ENCODE assay signal across 26 cellular contexts in the genomic region with DNA sequence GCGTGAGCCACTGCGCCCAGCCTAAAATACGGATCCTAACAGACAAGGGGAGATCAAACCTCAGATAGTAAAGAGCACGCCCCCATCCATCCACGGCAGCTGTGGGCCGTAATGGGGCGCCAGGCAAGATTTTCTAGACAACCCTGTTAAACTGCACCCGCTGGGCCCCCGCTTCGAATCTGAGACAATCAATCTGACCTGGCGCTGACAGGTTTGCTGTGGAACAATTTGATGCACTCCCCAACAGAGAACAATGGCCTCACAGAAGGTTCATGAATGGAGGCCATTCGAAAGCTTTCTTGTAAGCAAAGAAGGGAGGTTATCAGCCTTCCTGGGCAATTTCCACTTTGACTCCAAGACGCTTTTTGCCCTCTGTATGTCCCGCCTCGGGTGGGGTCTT. TPM values are rescaled to one million over a fixed set of nuclear protein-coding genes. Genes with fewer than 3 reads are reported as not detected.
DNase-seq lines count a peak whose midpoint lies in the region; ATAC-seq, FAIRE-seq and TF ChIP-seq lines count a peak whose summit lies in the region.
"Had no signal": no experiment of that assay in that cellular context is flagged by ENCODE, and none has a peak within 500 bp of the region (broad histone marks: within the 10 kb centered on the region; RNA-seq: fewer than 3 reads in every experiment).

No MANE protein-coding gene starts in this region.

- BruUV-seq in MCF 10A (replicated peaks; lab: Mats Ljungman, UMichigan) (no TSS peak), K562 (replicated peaks; lab: Mats Ljungman, UMichigan) (no TSS peak)

- no peak overlapping the region for H3K4me2 ChIP-seq in K562 (ENCODE audit: insufficient read depth, low read length)

- ATAC-seq in K562 (peak; percentile 21; the same call in 1 of the 3 replicates), HG03097 (IDR thresholded peaks at IDR 0.05; ENCODE audit: low FRiP score, unreplicated experiment) (no peak), gastroesophageal sphincter (no peak)
- ATAC-seq: activated T-cell treated with anti-CD3 and anti-CD28 coated beads, Interleukin-2, amount 50 U/mL, for 72 hours had no signal

- no peak for DNase-seq in MCF 10A (ENCODE audit: unreplicated experiment)
- DNase-seq in breast epithelium (ENCODE audit: low spot score in 2 of 2) = no peak
- DNase-seq in K562 (ENCODE audit: extremely low read depth in 1 of 4, low spot score in 3 of 4) = peak in 1 of 4 experiments; percentile 14
- no peak for DNase-seq in cortex of kidney (lab: John Stamatoyannopoulos, UW)
- no peak for DNase-seq in HPDE6-E6E7 (ENCODE audit: extremely low spot score)
- DNase-seq: activated CD4-positive, alpha-beta T cell treated with anti-CD3 and anti-CD28 coated beads for 48 hours; activated naive CD4-positive, alpha-beta T cell treated with anti-CD3 and anti-CD28 coated beads for 36 hours; activated T-cell treated with anti-CD3 and anti-CD28 coated beads, Interleukin-2, amount 50 U/mL, for 72 hours; Caco-2; colonic mucosa; DMS79 treated with DMSO at 0.1 percent for 48 hours; H7; islet precursor cell; left ventricle myocardium superior; NCI-H1105 treated with DMSO at 0.1 percent for 48 hours; NCI-H2081 treated with DMSO at 0.1 percent for 48 hours; NCI-H510A; RPMI8226; upper lobe of left lung had no signal

- POLR2A ChIA-PET in MCF 10A (lab: Yijun Ruan, JAX) = interaction anchor here (2.7 kb wide), 1 partner anchor 29 kb away, joined by 7 read pairs; no protein-coding TSS in a partner anchor
- POLR2A ChIA-PET in K562 (lab: Yijun Ruan, JAX) = interaction anchor here (0.9 to 1.2 kb wide), 3 partner anchors 9 to 34 kb away, joined by 3 to 5 read pairs (median 3); no protein-coding TSS in a partner anchor

- H3K27me3 Mint-ChIP-seq in MCF 10A (ENCODE audit: insufficient read depth, unreplicated experiment) (no peaks in the 10 kb centered on the region), nephron (ENCODE audit: low read depth) (peaks cover 3% of the 10 kb centered on the region)

- TF ChIP-seq EP300 in K562 (IDR thresholded peaks at IDR 0.05; ENCODE audit: low read length) (no peak), gastroesophageal sphincter (IDR thresholded peaks at IDR 0.05) (no peak)

- no peak for FAIRE-seq in K562 (lab: Jason Lieb, UNC)
- FAIRE-seq: A549, bronchial epithelial cell, endometrium had no signal

- intact Hi-C loops in MCF 10A (cut with micrococcal nuclease) = no loop called here
- intact Hi-C loops in breast epithelium (cut with DNase I; ENCODE audit: low total_unique reads) = no loop called here
- intact Hi-C loops in K562 (cut with micrococcal nuclease) = no loop called here

- no peaks in the 10 kb centered on the region for H3K36me3 ChIP-seq in breast epithelium
- no peaks in the 10 kb centered on the region for H3K36me3 ChIP-seq in K562 (ENCODE audit: control insufficient read depth, insufficient read depth, low read length)
- no peaks in the 10 kb centered on the region for H3K36me3 ChIP-seq in gastroesophageal sphincter
- H3K36me3 ChIP-seq: colonic mucosa, upper lobe of left lung had no signal

- no peak overlapping the region for H3K27ac ChIP-seq in breast epithelium
- no peak overlapping the region for H3K27ac ChIP-seq in K562 (ENCODE audit: extremely low read depth, low read depth, low read length)
- H3K27ac ChIP-seq in gastroesophageal sphincter = no peak overlapping the region
- H3K27ac ChIP-seq: A549, colonic mucosa, SK-N-MC, upper lobe of left lung had no signal

- no peaks in the 10 kb centered on the region for H3K27me3 ChIP-seq in breast epithelium
- H3K27me3 ChIP-seq in K562 (ENCODE audit: control insufficient read depth in 2 of 2, insufficient read depth in 2 of 2, low read length in 2 of 2) = peaks cover 0 to 5% of the 10 kb centered on the region in 2 experiments; a peak in 1 of 5 replicates
- H3K27me3 ChIP-seq in gastroesophageal sphincter = no peaks in the 10 kb centered on the region
- H3K27me3 ChIP-seq: colonic mucosa, upper lobe of left lung had no signal

- H3K4me1 ChIP-seq in breast epithelium (no peaks in the 10 kb centered on the region), K562 (replicated peaks in 1 of 2; ENCODE audit: control insufficient read depth in 2 of 2, insufficient read depth in 2 of 2, low read length in 2 of 2) (peaks cover 0 to 13% of the 10 kb centered on the region in 2 experiments; a peak in 4 of 5 replicates), gastroesophageal sphincter (peaks cover 0 to 62% (median 8%) of the 10 kb centered on the region in 3 donors)
- H3K4me1 ChIP-seq: Caco-2, colonic mucosa had no signal

- no peaks in the 10 kb centered on the region for H3K9me3 Mint-ChIP-seq in MCF 10A (ENCODE audit: unreplicated experiment)
- no peaks in the 10 kb centered on the region for H3K9me3 Mint-ChIP-seq in nephron
- H3K9me3 Mint-ChIP-seq: activated T-cell treated with anti-CD3 and anti-CD28 coated beads, Interleukin-2, amount 50 U/mL, for 72 hours had no signal

- CTCF ChIA-PET in MCF 10A (lab: Yijun Ruan, JAX) = interaction anchor here (0.7 to 3.4 kb wide), 4 partner anchors 8 to 75 kb away, joined by 5 to 19 read pairs (median 13); no protein-coding TSS in a partner anchor
- CTCF ChIA-PET in K562 (lab: Yijun Ruan, JAX; ENCODE audit: low intra/inter-chr PET ratio) = interaction anchor here (1.1 kb wide), 1 partner anchor 9 kb away, joined by 4 read pairs; no protein-coding TSS in a partner anchor

- H3K9ac ChIP-seq in K562 (ENCODE audit: insufficient read depth in 1 of 2, low read depth in 2 of 2, low read length in 2 of 2) = no peak overlapping the region

- no peak for TF ChIP-seq RAD21 in K562 (CRISPR knock-in tag; conservative IDR thresholded peaks at IDR 0.05 in 1 of 2, IDR thresholded peaks at IDR 0.05 in 1 of 2)

- H3K4me1 Mint-ChIP-seq in MCF 10A (ENCODE audit: insufficient read depth, unreplicated experiment) (peaks cover 19% of the 10 kb centered on the region), nephron (peaks cover 43% of the 10 kb centered on the region)

- H3K27ac Mint-ChIP-seq in MCF 10A (ENCODE audit: low read depth, unreplicated experiment) (peak overlapping the region; percentile 27), nephron (peak overlapping the region in 2 of 3 experiments; percentile 27 to 77)
- H3K27ac Mint-ChIP-seq: activated naive CD4-positive, alpha-beta T cell treated with anti-CD3 and anti-CD28 coated beads for 36 hours; activated T-cell treated with anti-CD3 and anti-CD28 coated beads, Interleukin-2, amount 50 U/mL, for 72 hours had no signal

- H3K4me3 Mint-ChIP-seq in MCF 10A (ENCODE audit: unreplicated experiment) (no peak overlapping the region), nephron (no peak overlapping the region)
- H3K4me3 Mint-ChIP-seq: activated naive CD4-positive, alpha-beta T cell treated with anti-CD3 and anti-CD28 coated beads for 36 hours; activated T-cell treated with anti-CD3 and anti-CD28 coated beads, Interleukin-2, amount 50 U/mL, for 72 hours had no signal

- no peaks in the 10 kb centered on the region for H3K79me2 ChIP-seq in K562 (ENCODE audit: control insufficient read depth, insufficient read depth, low read length)

- H2AFZ ChIP-seq in K562 (ENCODE audit: low read depth, low read length) = no peak overlapping the region

- in situ Hi-C loops in K562 (cut with MboI) = no loop called here

- TF ChIP-seq CTCF in MCF 10A (IDR thresholded peaks at IDR 0.05; ENCODE audit: unreplicated experiment) (no peak), breast epithelium (IDR thresholded peaks at IDR 0.05) (no peak), K562 (IDR thresholded peaks at IDR 0.05 in 2 of 3, conservative IDR thresholded peaks at IDR 0.05 in 1 of 3; ENCODE audit: insufficient read depth in 2 of 3, low read depth in 1 of 3, low read length in 3 of 3) (no peak), nephron (IDR thresholded peaks at IDR 0.05; ENCODE audit: unreplicated experiment in 3 of 3) (no peak), gastroesophageal sphincter (IDR thresholded peaks at IDR 0.05) (no peak)

- H3K4me3 ChIP-seq in breast epithelium (no peak overlapping the region), K562 (no peak overlapping the region), gastroesophageal sphincter (no peak overlapping the region)
- H3K4me3 ChIP-seq: A549, colonic mucosa, SK-N-MC, upper lobe of left lung had no signal

- TF ChIP-seq POLR2A in breast epithelium (IDR thresholded peaks at IDR 0.05) (no peak), K562 (conservative IDR thresholded peaks at IDR 0.05) (no peak), gastroesophageal sphincter (IDR thresholded peaks at IDR 0.05) (no peak)

- H3K9me3 ChIP-seq in breast epithelium (no peaks in the 10 kb centered on the region), K562 (replicated peaks; ENCODE audit: control insufficient read depth, insufficient read depth, low read depth, low read length) (no peaks in the 10 kb centered on the region), gastroesophageal sphincter (no peaks in the 10 kb centered on the region)
- H3K9me3 ChIP-seq: A549, Caco-2, colonic mucosa, upper lobe of left lung had no signal

- WGBS in K562 (ENCODE audit: insufficient coverage, low coverage, missing lambda C conversion rate) = 17% methylated on average over 15 of the region's 15 CpGs
- 83% methylated on average over 5 of the region's 15 CpGs; no CpG with 5 or more reads in 1 of the 2 donors for WGBS in gastroesophageal sphincter (ENCODE audit: low coverage in 1 of 2), 2 donors

- H3K9me1 ChIP-seq in K562 (ENCODE audit: control insufficient read depth, insufficient read depth, low read length) = no peaks in the 10 kb centered on the region

- H3K36me3 Mint-ChIP-seq in MCF 10A (ENCODE audit: insufficient read depth, unreplicated experiment) = no peaks in the 10 kb centered on the region
- H3K36me3 Mint-ChIP-seq in nephron (ENCODE audit: low read depth) = peaks cover 20% of the 10 kb centered on the region

- peaks cover 12% of the 10 kb centered on the region for H4K20me1 ChIP-seq in K562 (replicated peaks; ENCODE audit: control insufficient read depth, insufficient read depth, low read length)

RNA-seq across cellular contexts. Expression of gene CLSTN1, which starts 30.5 kb away (rescaled TPM):
- 98.5 and 106 TPM in 2 replicates for total RNA-seq in MCF 10A (2022)
- 10 to 100 TPM; 25.4 to 47.5 (median 42.3) TPM for total RNA-seq in breast epithelium
- 28.6 and 38.8 TPM in 2 replicates for total RNA-seq in K562 (2011; cell fraction: chromatin; rRNA removed; ENCODE audit: low replicate concordance)
- 33.0 and 36.4 TPM in 2 replicates for total RNA-seq in K562 (2011; cell fraction: nucleolus; rRNA removed)
- 31.8 and 34.3 TPM in 2 replicates for total RNA-seq in K562 (2011; cell fraction: nucleoplasm; rRNA removed)
- 13.9 and 19.7 TPM in 2 replicates for total RNA-seq in K562 (2014; rRNA removed)
- total RNA-seq in K562 (2014; rRNA removed; fragmentation: Illumina TruSeq; extraction: Trizol) = 8.6 and 10.0 TPM in 2 replicates
- 13.3 and 13.5 TPM in 2 replicates for total RNA-seq in K562 (2015; rRNA removed; fragmentation: Illumina TruSeq; extraction: Trizol)
- 32.5 TPM in 2 replicates for total RNA-seq in K562 (2021)
- polyA plus RNA-seq in K562 (2011; rRNA removed) = 3.7 and 6.1 TPM in 2 replicates
- polyA plus RNA-seq in K562 (2011; cell fraction: cytosol; rRNA removed) = 4.9 and 6.7 TPM in 2 replicates
- 8.9 and 10.5 TPM in 2 replicates for polyA plus RNA-seq in K562 (2011; cell fraction: nucleus; rRNA removed)
- polyA plus RNA-seq in K562 (2012) = 28.2 and 42.9 TPM in 2 replicates
- polyA plus RNA-seq in K562 (2014; fragmentation: Illumina TruSeq; extraction: Trizol) = 23.9 and 26.8 TPM in 2 replicates
- polyA plus RNA-seq in K562 (2014; fragmentation: Nextera tagmentation; extraction: Ambion mirVana) = 1 to 10 TPM; 1.1 to 1.6 TPM
- 12.5 and 13.8 TPM in 2 replicates for polyA plus RNA-seq in K562 (2014; rRNA removed)
- polyA minus RNA-seq in K562 (2011; rRNA and poly(A)+ RNA removed) = 5.4 and 5.5 TPM in 2 replicates
- 11.1 and 17.9 TPM in 2 replicates for polyA minus RNA-seq in K562 (2011; cell fraction: cytosol; rRNA and poly(A)+ RNA removed)
- 2.8 and 4.9 TPM in 2 replicates for polyA minus RNA-seq in K562 (2011; cell fraction: nucleus; rRNA and poly(A)+ RNA removed)
- total RNA-seq in gastroesophageal sphincter = 10 to 100 TPM; 45.1 to 95.4 (median 58.7) TPM
